In genomic region chr13:72295173-72295572, GRCh38 we compare ENCODE assay signal across 22 cellular contexts.
DNase-seq lines count a peak whose midpoint lies in the region; ATAC-seq, FAIRE-seq and TF ChIP-seq lines count a peak whose summit lies in the region.
"Had no signal": no experiment of that assay in that cellular context is flagged by ENCODE, and none has a peak within 500 bp of the region (broad histone marks: within the 10 kb centered on the region; RNA-seq: fewer than 3 reads in every experiment).

No MANE protein-coding gene starts in this region.

- H3K4me1 Mint-ChIP-seq in astrocyte (ENCODE audit: low read depth, unreplicated experiment): peaks cover 33% of the 10 kb centered on the region
- no peaks in the 10 kb centered on the region for H3K4me1 Mint-ChIP-seq in activated T-cell treated with anti-CD3 and anti-CD28 coated beads, Interleukin-2, amount 50 U/mL, for 24 hours (ENCODE audit: low read depth)
- H3K4me1 Mint-ChIP-seq: stimulated activated effector memory CD8-positive, alpha-beta T cell treated with anti-CD3 and anti-CD28 coated beads, Interleukin-12 subunit alpha, Interleukin-12 subunit beta, amount 100 ng/mL, for 72 hours had no signal

- H3K9ac ChIP-seq in HCT116 (ENCODE audit: low read length) (no peak overlapping the region), astrocyte (ENCODE audit: low read length) (no peak overlapping the region), skeletal muscle satellite cell (ENCODE audit: low read depth, low read length) (no peak overlapping the region), kidney (ENCODE audit: low read length in 2 of 2) (no peak overlapping the region)
- H3K9ac ChIP-seq: KMS-11 had no signal

- BruUV-seq in HCT116 (replicated peaks; lab: Mats Ljungman, UMichigan): no TSS peak

- intact Hi-C loops in HCT116 (cut with micrococcal nuclease): no loop called here
- intact Hi-C loops in kidney (cut with DNase I): no loop called here

- H3K9me3 Mint-ChIP-seq in astrocyte (ENCODE audit: unreplicated experiment): peaks cover 9% of the 10 kb centered on the region
- peaks cover 6% of the 10 kb centered on the region for H3K9me3 Mint-ChIP-seq in activated T-cell treated with anti-CD3 and anti-CD28 coated beads, Interleukin-2, amount 50 U/mL, for 24 hours

- H3K79me2 ChIP-seq in HCT116 (ENCODE audit: insufficient read depth, low read length) (no peaks in the 10 kb centered on the region), astrocyte (ENCODE audit: insufficient read depth, low read length) (no peaks in the 10 kb centered on the region)

- DNase-seq in HCT116 (ENCODE audit: low read depth, low spot score) (no peak), astrocyte (ENCODE audit: low read depth) (peak; percentile 84), fibroblast of the aortic adventitia (ENCODE audit: low read depth) (peak; percentile 20), kidney (no peak), COR-L47 (lab: John Stamatoyannopoulos, UW) (no peak)
- no peak for DNase-seq in activated T-cell treated with anti-CD3 and anti-CD28 coated beads, Interleukin-2, amount 50 U/mL, for 24 hours
- DNase-seq: activated CD4-positive, alpha-beta T cell treated with anti-CD3 and anti-CD28 coated beads, Interleukin-2, amount 50 U/mL, for 48 hours; activated naive CD4-positive, alpha-beta T cell treated with Interleukin-2 at 50 U/mL for 16 hours; anterior cingulate cortex; effector memory CD8-positive, alpha-beta T cell; foreskin melanocyte; left colon; NCI-H1105; NCI-H2171; NCI-H82; SIG-M5; WERI-Rb-1 had no signal

- no peak overlapping the region for H3K4me3 Mint-ChIP-seq in astrocyte (ENCODE audit: unreplicated experiment)
- H3K4me3 Mint-ChIP-seq in activated T-cell treated with anti-CD3 and anti-CD28 coated beads, Interleukin-2, amount 50 U/mL, for 24 hours: no peak overlapping the region
- H3K4me3 Mint-ChIP-seq: effector memory CD8-positive, alpha-beta T cell; stimulated activated effector memory CD8-positive, alpha-beta T cell treated with anti-CD3 and anti-CD28 coated beads, Interleukin-12 subunit alpha, Interleukin-12 subunit beta, amount 100 ng/mL, for 72 hours; T-helper 1 cell treated with Interleukin-12 subunit alpha and Interleukin-12 subunit beta and Interleukin-4 antibody, amounts not matched to agents 30 μg/mL and 1 μg/mL, for 36 hours had no signal

- TF ChIP-seq RAD21 in HCT116 (IDR thresholded peaks at IDR 0.05; ENCODE audit: low read depth): no peak

- CTCF ChIA-PET in HCT116 (lab: Charles Lee): no interaction called here

- peak overlapping the region; percentile 13; the same call in 1 of the 2 replicates for H3K4me2 ChIP-seq in HCT116 (ENCODE audit: low read length)
- H3K4me2 ChIP-seq in astrocyte (ENCODE audit: low read length): peak overlapping the region; percentile 12
- peak overlapping the region; percentile 1 for H3K4me2 ChIP-seq in skeletal muscle satellite cell (ENCODE audit: low read length)
- H3K4me2 ChIP-seq: KMS-11 had no signal

- H3K27ac Mint-ChIP-seq in astrocyte (ENCODE audit: unreplicated experiment): no peak overlapping the region
- H3K27ac Mint-ChIP-seq in activated T-cell treated with anti-CD3 and anti-CD28 coated beads, Interleukin-2, amount 50 U/mL, for 24 hours: no peak overlapping the region
- H3K27ac Mint-ChIP-seq: effector memory CD8-positive, alpha-beta T cell; stimulated activated effector memory CD8-positive, alpha-beta T cell treated with anti-CD3 and anti-CD28 coated beads, Interleukin-12 subunit alpha, Interleukin-12 subunit beta, amount 100 ng/mL, for 72 hours; T-helper 1 cell treated with Interleukin-12 subunit alpha and Interleukin-12 subunit beta and Interleukin-4 antibody, amounts not matched to agents 30 μg/mL and 1 μg/mL, for 36 hours had no signal

- no peak for TF ChIP-seq POLR2A in HCT116 (IDR thresholded peaks at IDR 0.05; ENCODE audit: borderline replicate concordance, extremely low read depth, insufficient read depth, insufficient read length)

- RAD21 ChIA-PET in HCT116 (lab: Charles Lee; ENCODE audit: low non-redundant PET in 1 of 2, low total read pairs in 2 of 2, uncharacterized antibody in 2 of 2, unreplicated experiment in 2 of 2): no interaction called here

- no peaks in the 10 kb centered on the region for H3K36me3 Mint-ChIP-seq in astrocyte (ENCODE audit: low read depth, unreplicated experiment)
- no peaks in the 10 kb centered on the region for H3K36me3 Mint-ChIP-seq in activated T-cell treated with anti-CD3 and anti-CD28 coated beads, Interleukin-2, amount 50 U/mL, for 24 hours (ENCODE audit: low read depth)
- H3K36me3 Mint-ChIP-seq: stimulated activated effector memory CD8-positive, alpha-beta T cell treated with anti-CD3 and anti-CD28 coated beads, Interleukin-12 subunit alpha, Interleukin-12 subunit beta, amount 100 ng/mL, for 72 hours had no signal

- POLR2A ChIA-PET in HCT116 (lab: Charles Lee): no interaction called here

- no peak overlapping the region for H2AFZ ChIP-seq in HCT116 (ENCODE audit: low read depth, low read length, poor library complexity, severe bottlenecking)
- no peak overlapping the region for H2AFZ ChIP-seq in astrocyte (ENCODE audit: low read depth, low read length)

- H3K27me3 Mint-ChIP-seq in astrocyte (ENCODE audit: low read depth, unreplicated experiment): no peaks in the 10 kb centered on the region
- H3K27me3 Mint-ChIP-seq in activated T-cell treated with anti-CD3 and anti-CD28 coated beads, Interleukin-2, amount 50 U/mL, for 24 hours: no peaks in the 10 kb centered on the region
- H3K27me3 Mint-ChIP-seq: effector memory CD8-positive, alpha-beta T cell had no signal

- H3K4me1 ChIP-seq in HCT116 (ENCODE audit: control insufficient read depth in 1 of 2, insufficient read depth in 2 of 2, low read length in 2 of 2): peaks cover 10 to 43% of the 10 kb centered on the region in 2 experiments
- H3K4me1 ChIP-seq in astrocyte (ENCODE audit: insufficient read depth, low read length): peaks cover 17% of the 10 kb centered on the region
- peaks cover 30% of the 10 kb centered on the region for H3K4me1 ChIP-seq in skeletal muscle satellite cell (ENCODE audit: control insufficient read depth, insufficient read depth, low read length)
- H3K4me1 ChIP-seq in kidney (ENCODE audit: control insufficient read depth in 1 of 2, insufficient read depth in 1 of 2, low read depth in 1 of 2, low read length in 2 of 2): no peaks in the 10 kb centered on the region

- H3K36me3 ChIP-seq in HCT116 (ENCODE audit: control insufficient read depth in 1 of 2, insufficient read depth in 2 of 2, low read length in 2 of 2) (no peaks in the 10 kb centered on the region), astrocyte (ENCODE audit: insufficient read depth, low read length) (no peaks in the 10 kb centered on the region), skeletal muscle satellite cell (ENCODE audit: insufficient read depth, low read length) (no peaks in the 10 kb centered on the region), kidney (ENCODE audit: control insufficient read depth in 1 of 2, insufficient read depth in 2 of 2, low read length in 2 of 2) (no peaks in the 10 kb centered on the region)
- H3K36me3 ChIP-seq: neutrophil, WERI-Rb-1 had no signal

- ATAC-seq in HCT116: no peak
- ATAC-seq: effector memory CD8-positive, alpha-beta T cell; left colon; stimulated activated effector memory CD8-positive, alpha-beta T cell treated with anti-CD3 and anti-CD28 coated beads, Interleukin-12 subunit alpha, Interleukin-12 subunit beta, amount 100 ng/mL, for 72 hours had no signal

- H3K9me3 ChIP-seq in HCT116 (ENCODE audit: control insufficient read depth in 1 of 2, insufficient read depth in 1 of 2, low read depth in 1 of 2, low read length in 2 of 2): no peaks in the 10 kb centered on the region
- H3K9me3 ChIP-seq in astrocyte (ENCODE audit: insufficient read depth, low read depth, low read length): no peaks in the 10 kb centered on the region
- H3K9me3 ChIP-seq in skeletal muscle satellite cell (replicated peaks; ENCODE audit: low read length): no peaks in the 10 kb centered on the region
- H3K9me3 ChIP-seq in kidney (ENCODE audit: control insufficient read depth in 1 of 2, low read length in 2 of 2): no peaks in the 10 kb centered on the region
- H3K9me3 ChIP-seq: neutrophil had no signal

- FAIRE-seq in astrocyte (lab: Jason Lieb, UNC) (no peak), kidney (lab: Jason Lieb, UNC) (no peak)

- H3K4me3 ChIP-seq in HCT116 (replicated peaks in 1 of 2; ENCODE audit: low read depth in 1 of 2, low read length in 2 of 2) (no peak overlapping the region), astrocyte (ENCODE audit: insufficient read depth, low read depth, low read length) (no peak overlapping the region), fibroblast of the aortic adventitia (ENCODE audit: low read depth, low read length) (no peak overlapping the region), skeletal muscle satellite cell (ENCODE audit: low read length) (no peak overlapping the region), kidney (ENCODE audit: low read length in 2 of 2) (no peak overlapping the region)

- TF ChIP-seq CTCF in HCT116 (IDR thresholded peaks at IDR 0.05 in 2 of 3, conservative IDR thresholded peaks at IDR 0.05 in 1 of 3; ENCODE audit: borderline replicate concordance in 1 of 3, insufficient read depth in 1 of 3, low read depth in 2 of 3, low read length in 2 of 3) (no peak), astrocyte (IDR thresholded peaks at IDR 0.05; ENCODE audit: insufficient read depth, low read depth, low read length) (no peak), fibroblast of the aortic adventitia (IDR thresholded peaks at IDR 0.05; ENCODE audit: insufficient read depth, low read length) (no peak), kidney (IDR thresholded peaks at IDR 0.05; ENCODE audit: borderline replicate concordance, extremely low read depth, insufficient read depth) (no peak)

- H3K27ac ChIP-seq in HCT116 (ENCODE audit: low read depth, low read length) (peak overlapping the region; percentile 39; the same call in 1 of the 2 replicates), astrocyte (ENCODE audit: low read depth, low read length) (no peak overlapping the region), kidney (ENCODE audit: low read depth in 2 of 2, low read length in 2 of 2) (no peak overlapping the region)
- H3K27ac ChIP-seq: KMS-11, neutrophil, WERI-Rb-1 had no signal

- no peaks in the 10 kb centered on the region for H3K9me2 ChIP-seq in HCT116 (ENCODE audit: insufficient read depth)

- H3K27me3 ChIP-seq in HCT116 (ENCODE audit: insufficient read depth, low read length) (no peaks in the 10 kb centered on the region), astrocyte (ENCODE audit: insufficient read depth, low read length) (no peaks in the 10 kb centered on the region), skeletal muscle satellite cell (ENCODE audit: control insufficient read depth, insufficient read depth, low read length) (no peaks in the 10 kb centered on the region)
- H3K27me3 ChIP-seq: neutrophil had no signal

- H4K20me1 ChIP-seq in HCT116 (ENCODE audit: insufficient read depth) (no peaks in the 10 kb centered on the region), astrocyte (ENCODE audit: insufficient read depth, low read length) (no peaks in the 10 kb centered on the region)

TF ChIP-seq in HCT116, 20 proteins besides CTCF, POLR2A, EP300 and RAD21 (continues in another document):
- TF ChIP-seq EZH2phosphoT487 (IDR thresholded peaks at IDR 0.05; ENCODE audit: borderline replicate concordance) (no peak), POLR2AphosphoS5 (IDR thresholded peaks at IDR 0.05; ENCODE audit: low read depth, low read length) (no peak), JUND (IDR thresholded peaks at IDR 0.05) (no peak), SRF (IDR thresholded peaks at IDR 0.05; ENCODE audit: low read depth) (no peak)

Comparison
In these comparisons a context has a peak if more than half of its experiments do, and no peak if none do; other contexts are left out.
1. DNase-seq: peak in astrocyte (single experiment) and fibroblast of the aortic adventitia (single experiment); none in HCT116 (single experiment), kidney (single experiment), COR-L47 (single experiment) and activated T-cell treated with anti-CD3 and anti-CD28 coated beads, Interleukin-2, amount 50 U/mL, for 24 hours (single experiment).
2. Peak in every context shown above with its lines, with median percentiles within 50 percentile points of each other: H3K4me2 ChIP-seq.